Comparison of ENCODE assay signal across 1 cellular context in the genomic region with DNA sequence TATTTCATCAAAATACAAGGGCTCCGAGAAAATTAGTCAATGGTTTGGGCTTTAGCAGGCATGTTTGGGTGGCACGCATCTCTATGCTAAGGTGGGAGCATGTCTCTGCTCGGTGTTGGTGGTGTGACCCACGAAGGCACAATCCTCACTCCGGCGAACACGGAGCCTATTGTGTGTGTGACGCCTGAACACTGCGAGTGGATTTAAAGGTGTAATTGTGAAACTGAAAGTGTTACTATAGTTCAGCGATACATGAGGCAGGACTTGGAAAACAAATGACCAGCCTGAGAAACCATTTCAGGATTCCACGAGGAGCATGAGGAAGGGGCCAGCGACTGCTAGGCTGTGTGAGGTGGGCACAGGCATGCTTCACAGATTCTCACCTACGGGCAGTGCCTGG.
TF ChIP-seq lines count a peak whose summit lies in the region.

No MANE protein-coding gene starts in this region.

TF ChIP-seq in GM12878, 131 proteins besides CTCF, POLR2A, EP300 and RAD21:
- no peak for TF ChIP-seq STAT1 (conservative IDR thresholded peaks at IDR 0.05)
- no peak for TF ChIP-seq EZH2 (IDR thresholded peaks at IDR 0.05; ENCODE audit: borderline replicate concordance, control insufficient read depth, low read depth, low read length)
- no peak for TF ChIP-seq MEF2B (IDR thresholded peaks at IDR 0.05; ENCODE audit: partially characterized antibody, poor library complexity, severe bottlenecking)
- TF ChIP-seq, protein P1, sequence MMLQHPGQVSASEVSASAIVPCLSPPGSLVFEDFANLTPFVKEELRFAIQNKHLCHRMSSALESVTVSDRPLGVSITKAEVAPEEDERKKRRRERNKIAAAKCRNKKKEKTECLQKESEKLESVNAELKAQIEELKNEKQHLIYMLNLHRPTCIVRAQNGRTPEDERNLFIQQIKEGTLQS (IDR thresholded peaks at IDR 0.05; ENCODE audit: borderline replicate concordance, extremely low read depth, low read depth, low read length) = no peak
- no peak for TF ChIP-seq LARP7 (IDR thresholded peaks at IDR 0.05)
- no peak for TF ChIP-seq ZNF592 (IDR thresholded peaks at IDR 0.05)
- TF ChIP-seq BCLAF1 (IDR thresholded peaks at IDR 0.05) = no peak
- no peak for TF ChIP-seq PRDM15 (CRISPR knock-in tag; IDR thresholded peaks at IDR 0.05)
- no peak for TF ChIP-seq BCL11A (IDR thresholded peaks at IDR 0.05; ENCODE audit: low read depth, low read length)
- no peak for TF ChIP-seq IKZF1 (conservative IDR thresholded peaks at IDR 0.05)
